Comparison of ENCODE assay signal across 8 cellular contexts in genomic region chr11:13668957-13669521, GRCh38. TPM values are rescaled to one million over a fixed set of nuclear protein-coding genes. Genes with fewer than 3 reads are reported as not detected.
DNase-seq lines count a peak whose midpoint lies in the region; ATAC-seq and TF ChIP-seq lines count a peak whose summit lies in the region.

No MANE protein-coding gene starts in this region.

- H3K27ac ChIP-seq in esophagus squamous epithelium (peak overlapping the region; percentile 93 to 98 (median 95)), thymus (ENCODE audit: low read depth) (peak overlapping the region; percentile 82)

- TF ChIP-seq POLR2A in esophagus squamous epithelium (IDR thresholded peaks at IDR 0.05) = no peak

- H3K36me3 ChIP-seq in esophagus squamous epithelium (no peaks in the 10 kb centered on the region), thymus (ENCODE audit: control insufficient read depth, insufficient read depth) (no peaks in the 10 kb centered on the region)

- H3K27me3 ChIP-seq in esophagus squamous epithelium = no peaks in the 10 kb centered on the region
- H3K27me3 ChIP-seq in thymus (ENCODE audit: control insufficient read depth, insufficient read depth) = no peaks in the 10 kb centered on the region

- no peak for TF ChIP-seq CTCF in esophagus squamous epithelium (IDR thresholded peaks at IDR 0.05)

- DNase-seq in NK-92 treated with Interleukin-12 subunit alpha and Interleukin-12 subunit beta, amount 100 ng/mL, for 24 hours (lab: John Stamatoyannopoulos, UW) = peak; percentile 73
- DNase-seq in NK-92 (lab: John Stamatoyannopoulos, UW; ENCODE audit: unreplicated experiment) (no peak), NCI-H748 (lab: John Stamatoyannopoulos, UW; ENCODE audit: unreplicated experiment) (peak; percentile 61), activated T-cell treated with anti-CD3 and anti-CD28 coated beads for 4 hours (peak; percentile 34), esophagus squamous epithelium (lab: John Stamatoyannopoulos, UW) (no peak), nucleus accumbens (lab: John Stamatoyannopoulos, UW) (peak in 31 of 56 donors; percentile 10 to 83 (median 56))

- H3K4me3 ChIP-seq in esophagus squamous epithelium = peak overlapping the region; percentile 87 to 98 (median 96)
- peak overlapping the region; percentile 79 for H3K4me3 ChIP-seq in thymus (ENCODE audit: low read length)

- H3K9me3 ChIP-seq in esophagus squamous epithelium (no peaks in the 10 kb centered on the region), thymus (ENCODE audit: control insufficient read depth) (no peaks in the 10 kb centered on the region)

- intact Hi-C loops in esophagus squamous epithelium (cut with DNase I) = no loop called here

- ATAC-seq in HG02981 (IDR thresholded peaks at IDR 0.05; ENCODE audit: unreplicated experiment) = peak; percentile 8

- H3K4me1 ChIP-seq in esophagus squamous epithelium (peaks cover 10 to 79% (median 24%) of the 10 kb centered on the region in 3 donors), thymus (ENCODE audit: control insufficient read depth, insufficient read depth, low read length) (peaks cover 13% of the 10 kb centered on the region)

- 0% methylated on average over 14 to 16 of the region's 33 CpGs for WGBS in esophagus squamous epithelium, 2 donors
- under 1% methylated on average over 33 of the region's 33 CpGs for WGBS in thymus

RNA-seq across cellular contexts. Expression of gene FAR1, which starts 0.6 kb away (rescaled TPM):
- total RNA-seq in esophagus squamous epithelium = 100 to 1,000 TPM in 2 of 4 donors, 10 to 100 TPM in 2; 78.2 to 135 (median 98.6) TPM
- polyA plus RNA-seq in thymus = 31.8 TPM

Comparison
In these comparisons a context has a peak if more than half of its experiments do, and no peak if none do; other contexts are left out.
1. DNase-seq: peak in NK-92 treated with Interleukin-12 subunit alpha and Interleukin-12 subunit beta, amount 100 ng/mL, for 24 hours (single experiment), NCI-H748 (single experiment), activated T-cell treated with anti-CD3 and anti-CD28 coated beads for 4 hours (single experiment) and nucleus accumbens (31 of 56); none in NK-92 (single experiment) and esophagus squamous epithelium (single experiment).